Comparison of ENCODE assay signal across 8 cellular contexts in genomic region chr12:104288635-104289258, GRCh38. TPM values are rescaled to one million over a fixed set of nuclear protein-coding genes. Genes with fewer than 3 reads are reported as not detected.
DNase-seq lines count a peak whose midpoint lies in the region; ATAC-seq and TF ChIP-seq lines count a peak whose summit lies in the region.

No MANE protein-coding gene starts in this region.

- H3K36me3 ChIP-seq in kidney epithelial cell (ENCODE audit: control insufficient read depth, insufficient read depth, low read length) = no peaks in the 10 kb centered on the region

- H3K27me3 ChIP-seq in kidney epithelial cell (ENCODE audit: control insufficient read depth, insufficient read depth, low read length) = no peaks in the 10 kb centered on the region

- peak overlapping the region; percentile 62 for H3K4me3 ChIP-seq in kidney epithelial cell (ENCODE audit: low read depth, low read length)

- peak; percentile 48 for ATAC-seq in GM19025 (IDR thresholded peaks at IDR 0.05; ENCODE audit: low read depth, unreplicated experiment)
- ATAC-seq in HG03342 (IDR thresholded peaks at IDR 0.05; ENCODE audit: unreplicated experiment) = peak; percentile 56

- DNase-seq in AG08396 (ENCODE audit: low spot score) = peak; percentile 65
- peak; percentile 58 to 91 for DNase-seq in NCI-H446 (lab: John Stamatoyannopoulos, UW)
- DNase-seq in activated CD4-positive, CD25-positive, alpha-beta regulatory T cell treated with anti-CD3 and anti-CD28 coated beads, Interleukin-2, amount 50 U/mL, for 72 hours = peak; percentile 82
- peak; percentile 88 for DNase-seq in cerebellum (ENCODE audit: low spot score)
- DNase-seq in kidney epithelial cell (ENCODE audit: low read depth) = no peak
- DNase-seq in stimulated activated CD4-positive, alpha-beta T cell treated with anti-CD3 and anti-CD28 coated beads, Interleukin-1b, Interleukin-23, amount 100 ng/mL, for 1 hour (ENCODE audit: low read depth in 2 of 2) = peak; percentile 57 to 70

- peak; percentile 12 for TF ChIP-seq CTCF in kidney epithelial cell (IDR thresholded peaks at IDR 0.05; ENCODE audit: insufficient read depth, low read length, poor library complexity, severe bottlenecking)

RNA-seq across cellular contexts. Expression of gene EID3, which starts 14.8 kb away (rescaled TPM):
- total RNA-seq in cerebellum (8.5 TPM), kidney epithelial cell (1.5 and 2.9 TPM in 2 replicates)
